19 cellular contexts compared by ENCODE assay signal in genomic region chr10:12949248-12949647, GRCh38. TPM values are rescaled to one million over a fixed set of nuclear protein-coding genes. Genes with fewer than 3 reads are reported as not detected.
DNase-seq lines count a peak whose midpoint lies in the region; ATAC-seq and TF ChIP-seq lines count a peak whose summit lies in the region.
"Had no signal": no experiment of that assay in that cellular context is flagged by ENCODE, and none has a peak within 500 bp of the region (broad histone marks: within the 10 kb centered on the region; RNA-seq: fewer than 3 reads in every experiment).

No MANE protein-coding gene starts in this region.

- no peaks in the 10 kb centered on the region for H3K36me3 ChIP-seq in endodermal cell (ENCODE audit: control insufficient read depth, insufficient read depth, low read length)
- H3K36me3 ChIP-seq: right lobe of liver had no signal

- peaks cover 20% of the 10 kb centered on the region for H3K9me3 ChIP-seq in endodermal cell (ENCODE audit: control insufficient read depth, low read length)
- H3K9me3 ChIP-seq: right lobe of liver, testis had no signal

- no peak overlapping the region for H3K27ac ChIP-seq in endodermal cell (ENCODE audit: low read depth, low read length)
- H3K27ac ChIP-seq: HL-60, KMS-11, right lobe of liver, testis had no signal

- ATAC-seq in GM19463 (IDR thresholded peaks at IDR 0.05; ENCODE audit: unreplicated experiment), result no peak
- ATAC-seq: right lobe of liver had no signal

- peaks cover 2% of the 10 kb centered on the region for H3K4me1 Mint-ChIP-seq in endodermal cell
- no peaks in the 10 kb centered on the region for H3K4me1 Mint-ChIP-seq in activated T-cell treated with anti-CD3 and anti-CD28 coated beads, Interleukin-2, amount 50 U/mL, for 24 hours (ENCODE audit: low read depth)

- H3K36me3 Mint-ChIP-seq in endodermal cell (ENCODE audit: low read depth), result peaks cover 21% of the 10 kb centered on the region
- H3K36me3 Mint-ChIP-seq in activated T-cell treated with anti-CD3 and anti-CD28 coated beads, Interleukin-2, amount 50 U/mL, for 24 hours (ENCODE audit: low read depth), result no peaks in the 10 kb centered on the region
- H3K36me3 Mint-ChIP-seq: memory B cell had no signal

- 72 to 91% methylated on average over 2 to 4 of the region's 4 CpGs for WGBS in endodermal cell (ENCODE audit: insufficient coverage in 1 of 2, insufficient read length in 1 of 2), 2 experiments

- H3K27me3 Mint-ChIP-seq in endodermal cell (ENCODE audit: insufficient read depth), result no peaks in the 10 kb centered on the region
- peaks cover 3% of the 10 kb centered on the region for H3K27me3 Mint-ChIP-seq in activated T-cell treated with anti-CD3 and anti-CD28 coated beads, Interleukin-2, amount 50 U/mL, for 24 hours
- H3K27me3 Mint-ChIP-seq: CD4-positive, alpha-beta T cell had no signal

- no peak for TF ChIP-seq POLR2A in NB4 (IDR thresholded peaks at IDR 0.05; ENCODE audit: extremely low read depth, insufficient read length)

- H3K9me3 Mint-ChIP-seq in endodermal cell, result peaks cover 25% of the 10 kb centered on the region
- H3K9me3 Mint-ChIP-seq in activated T-cell treated with anti-CD3 and anti-CD28 coated beads, Interleukin-2, amount 50 U/mL, for 24 hours, result peaks cover 10% of the 10 kb centered on the region
- H3K9me3 Mint-ChIP-seq: CD4-positive, alpha-beta T cell had no signal

- no peaks in the 10 kb centered on the region for H3K27me3 ChIP-seq in endodermal cell (ENCODE audit: control insufficient read depth, insufficient read depth, low read length, poor library complexity, severe bottlenecking)
- H3K27me3 ChIP-seq: right lobe of liver, testis had no signal

- H3K4me1 ChIP-seq in endodermal cell (ENCODE audit: control insufficient read depth, insufficient read depth, low read length), result no peaks in the 10 kb centered on the region
- H3K4me1 ChIP-seq: right lobe of liver, testis had no signal

- TF ChIP-seq CTCF in NB4 (IDR thresholded peaks at IDR 0.05; ENCODE audit: low read depth, low read length), result peak; percentile 4
- peak; percentile 63 for TF ChIP-seq CTCF in endodermal cell (conservative IDR thresholded peaks at IDR 0.05)
- peak; percentile 21 for TF ChIP-seq CTCF in retinal pigment epithelial cell (conservative IDR thresholded peaks at IDR 0.05; ENCODE audit: low read depth, low read length)

- H3K4me3 Mint-ChIP-seq in endodermal cell, result no peak overlapping the region
- no peak overlapping the region for H3K4me3 Mint-ChIP-seq in activated T-cell treated with anti-CD3 and anti-CD28 coated beads, Interleukin-2, amount 50 U/mL, for 24 hours
- H3K4me3 Mint-ChIP-seq: CD4-positive, alpha-beta T cell; memory B cell had no signal

- no peak overlapping the region for H3K27ac Mint-ChIP-seq in endodermal cell
- no peak overlapping the region for H3K27ac Mint-ChIP-seq in activated T-cell treated with anti-CD3 and anti-CD28 coated beads, Interleukin-2, amount 50 U/mL, for 24 hours
- H3K27ac Mint-ChIP-seq: CD4-positive, alpha-beta T cell; memory B cell had no signal

- DNase-seq in H4 (ENCODE audit: low spot score), result peak; percentile 12
- DNase-seq in NB4 (ENCODE audit: low read depth), result no peak
- DNase-seq in endodermal cell, result peak; percentile 70
- no peak for DNase-seq in retinal pigment epithelial cell (ENCODE audit: low read depth)
- DNase-seq in activated T-cell treated with anti-CD3 and anti-CD28 coated beads, Interleukin-2, amount 50 U/mL, for 24 hours, result no peak
- no peak for DNase-seq in SW480 (ENCODE audit: low spot score)
- DNase-seq: activated CD4-positive, alpha-beta T cell treated with anti-CD3 and anti-CD28 coated beads for 1 hour; activated T-cell treated with anti-CD3 and anti-CD28 coated beads, Interleukin-2, amount 50 U/mL, for 1 hour; CD4-positive, alpha-beta T cell; NCI-H1417 treated with DMSO at 0.1 percent for 48 hours; NCI-H345; right lobe of liver; Right ventricle myocardium superior; stimulated activated CD4-positive, alpha-beta T cell treated with anti-CD3 and anti-CD28 coated beads, Interleukin-4, amount 100 ng/mL, for 1 hour; testis had no signal

- H3K4me3 ChIP-seq in NB4 (ENCODE audit: low read depth, low read length) (no peak overlapping the region), endodermal cell (ENCODE audit: low read length) (no peak overlapping the region), retinal pigment epithelial cell (ENCODE audit: low read length) (no peak overlapping the region)
- H3K4me3 ChIP-seq: right lobe of liver, testis had no signal

- H3K9ac ChIP-seq in endodermal cell (ENCODE audit: extremely low read depth, low read length, poor library complexity, severe bottlenecking), result no peak overlapping the region
- H3K9ac ChIP-seq: KMS-11 had no signal

RNA-seq across cellular contexts. Expression of gene CCDC3, which starts 52.3 kb away (rescaled TPM):
- 2.1 and 2.4 TPM in 2 replicates for total RNA-seq in H4 (2014; rRNA removed; shearing (Covaris generic))
- 10 to 100 TPM in 1 of 2 donors, 1 to 10 TPM in 1; 4.6 to 12.3 TPM for total RNA-seq in endodermal cell
- 4.0 TPM for polyA plus RNA-seq in endodermal cell (2013, experiment 1 of 2)
- 4.0 TPM for polyA plus RNA-seq in endodermal cell (2013, experiment 2 of 2)

Comparison
In these comparisons a context has a peak if more than half of its experiments do, and no peak if none do; other contexts are left out.
1. DNase-seq: peak in H4 (single experiment) and endodermal cell (single experiment); none in NB4 (single experiment), retinal pigment epithelial cell (single experiment), activated T-cell treated with anti-CD3 and anti-CD28 coated beads, Interleukin-2, amount 50 U/mL, for 24 hours (single experiment) and SW480 (single experiment).
2. CTCF ChIP-seq: peak in every context shown above with its lines; median percentile 63 in endodermal cell; 21 in retinal pigment epithelial cell; 4 in NB4.